ENCODE assay signal across 8 cellular contexts in the genomic region with DNA sequence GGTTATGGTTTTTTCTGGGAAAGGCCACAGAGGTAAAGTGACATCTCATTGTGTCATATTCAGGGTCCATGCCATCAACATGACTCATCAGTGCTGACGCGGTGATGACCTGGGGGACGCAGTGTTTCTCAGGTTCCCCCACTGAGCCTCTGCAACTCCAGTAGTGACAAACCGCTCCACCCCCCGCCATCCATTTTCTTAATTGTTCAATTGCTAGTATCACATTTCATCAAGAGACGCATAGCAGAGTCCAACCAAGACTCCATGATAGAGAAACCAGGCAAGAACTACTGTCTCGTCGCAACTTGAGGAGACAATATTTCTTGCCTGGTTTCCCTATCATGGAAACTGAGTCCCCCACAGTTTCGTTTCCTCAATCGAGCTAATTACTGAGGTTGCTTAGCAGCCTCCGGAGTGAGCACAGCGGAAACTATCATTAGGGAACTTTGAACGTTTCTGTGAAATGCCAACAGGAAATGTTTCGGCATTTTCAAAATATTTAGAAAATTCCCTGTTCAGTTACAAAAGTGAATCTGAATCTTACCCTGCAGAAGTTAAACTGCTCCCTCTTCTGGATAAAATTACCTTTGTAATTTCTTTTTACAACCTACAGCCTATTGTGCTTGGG. TPM values are rescaled to one million over a fixed set of nuclear protein-coding genes. Genes with fewer than 3 reads are reported as not detected.
A peak's percentile ranks its signal among the peaks of the same experiment; 100 is the strongest.
DNase-seq lines count a peak whose midpoint lies in the region; ATAC-seq and TF ChIP-seq lines count a peak whose summit lies in the region.

No MANE protein-coding gene starts in this region.

- H3K9me3 ChIP-seq in OCI-LY1 (ENCODE audit: low read length) (peaks cover 4% of the 10 kb centered on the region; the same call in 1 of the 2 replicates), osteoblast (ENCODE audit: low read depth, low read length) (no peaks in the 10 kb centered on the region), tibial artery (no peaks in the 10 kb centered on the region)

- H3K79me2 ChIP-seq in OCI-LY1 (ENCODE audit: insufficient read depth, low read length) (no peaks in the 10 kb centered on the region), osteoblast (ENCODE audit: insufficient read depth, low read length) (no peaks in the 10 kb centered on the region)

- no peaks in the 10 kb centered on the region for H3K9me2 ChIP-seq in OCI-LY1 (ENCODE audit: low read depth, low read length)

- no peaks in the 10 kb centered on the region for H3K27me3 ChIP-seq in OCI-LY1 (ENCODE audit: insufficient read depth, low read length)
- no peaks in the 10 kb centered on the region for H3K27me3 ChIP-seq in osteoblast (ENCODE audit: insufficient read depth, low read length)
- no peaks in the 10 kb centered on the region for H3K27me3 ChIP-seq in tibial artery

- intact Hi-C loops in tibial artery (cut with DNase I; ENCODE audit: low total_unique reads): no loop called here

- no peaks in the 10 kb centered on the region for H3K36me3 ChIP-seq in OCI-LY1 (ENCODE audit: insufficient read depth, low read length)
- no peaks in the 10 kb centered on the region for H3K36me3 ChIP-seq in osteoblast (ENCODE audit: insufficient read depth, low read length)
- H3K36me3 ChIP-seq in tibial artery: no peaks in the 10 kb centered on the region

- peaks cover 46% of the 10 kb centered on the region for H3K4me1 ChIP-seq in OCI-LY1 (ENCODE audit: insufficient read depth, low read length, severe bottlenecking)
- H3K4me1 ChIP-seq in osteoblast (ENCODE audit: insufficient read depth, low read length): peaks cover 21% of the 10 kb centered on the region
- peaks cover 0 to 40% (median 8%) of the 10 kb centered on the region in 4 donors for H3K4me1 ChIP-seq in tibial artery

- no peaks in the 10 kb centered on the region for H4K20me1 ChIP-seq in OCI-LY1 (ENCODE audit: insufficient read depth, low read length)
- no peaks in the 10 kb centered on the region for H4K20me1 ChIP-seq in osteoblast (ENCODE audit: insufficient read depth, low read length)

- H3K4me2 ChIP-seq in OCI-LY1 (ENCODE audit: low read length) (peak overlapping the region; percentile 64), osteoblast (ENCODE audit: insufficient read depth, low read length) (peak overlapping the region; percentile 85)

- DNase-seq in ACHN (peak; percentile 57), activated T-cell treated with anti-CD3 and anti-CD28 coated beads for 48 hours (ENCODE audit: low read depth) (peak; percentile 77), fibroblast of mammary gland (ENCODE audit: low read depth) (peak; percentile 87), osteoblast (ENCODE audit: insufficient read length, low spot score, missing footprints) (peak; percentile 78), tibial artery (no peak)

- peak overlapping the region; percentile 91 for H3K27ac ChIP-seq in OCI-LY1 (ENCODE audit: low read depth, low read length, poor library complexity, severe bottlenecking)
- peak overlapping the region; percentile 95 for H3K27ac ChIP-seq in osteoblast (ENCODE audit: low read depth, low read length)
- H3K27ac ChIP-seq in tibial artery: peak overlapping the region; percentile 52 to 69

- H2AFZ ChIP-seq in OCI-LY1 (ENCODE audit: low read length): no peak overlapping the region
- H2AFZ ChIP-seq in osteoblast (ENCODE audit: low read length): peak overlapping the region; percentile 93

- H3K4me3 ChIP-seq in OCI-LY1 (ENCODE audit: low read depth, low read length, poor library complexity, severe bottlenecking): peak overlapping the region; percentile 25
- peak overlapping the region; percentile 48 for H3K4me3 ChIP-seq in fibroblast of mammary gland (ENCODE audit: control insufficient read depth, low read depth, low read length)
- H3K4me3 ChIP-seq in osteoblast (ENCODE audit: insufficient read depth, low read length): peak overlapping the region; percentile 70
- peak overlapping the region; percentile 46 to 47 for H3K4me3 ChIP-seq in tibial artery

- ATAC-seq in GM21515 (IDR thresholded peaks at IDR 0.05; ENCODE audit: unreplicated experiment): peak; percentile 30
- ATAC-seq in HG03457 (IDR thresholded peaks at IDR 0.05; ENCODE audit: unreplicated experiment): no peak

- TF ChIP-seq CTCF in OCI-LY1 (IDR thresholded peaks at IDR 0.05; ENCODE audit: low read length) (peak; percentile 30; the same call in 1 of the 2 replicates), fibroblast of mammary gland (conservative IDR thresholded peaks at IDR 0.05; ENCODE audit: control insufficient read depth, insufficient read depth, low read depth, low read length) (peak; percentile 50), osteoblast (IDR thresholded peaks at IDR 0.05; ENCODE audit: extremely low read depth, low read depth, low read length) (peak; percentile 49), tibial artery (IDR thresholded peaks at IDR 0.05) (peak; percentile 40 to 51)

- H3K9ac ChIP-seq in OCI-LY1 (ENCODE audit: low read length): peak overlapping the region; percentile 49

- in situ Hi-C loops in ACHN (cut with HindIII; ENCODE audit: low pct_ligation_motif_present, low pct_unique_long_range_greater_than_20kb, low sequenced_read_pairs): no loop called here

- no peaks in the 10 kb centered on the region for H3F3A ChIP-seq in OCI-LY1 (ENCODE audit: insufficient read depth, low read length)

RNA-seq across cellular contexts. Expression of gene SERPINB1, which starts 12.2 kb away (rescaled TPM):
- 32.6 and 53.0 TPM in 2 replicates for total RNA-seq in osteoblast

RNA-seq across cellular contexts. Expression of gene SERPINB9, which starts 49.2 kb away (rescaled TPM):
- total RNA-seq in osteoblast: 4.4 and 6.2 TPM in 2 replicates

Comparison
In these comparisons a context has a peak if more than half of its experiments do, and no peak if none do; other contexts are left out.
1. DNase-seq: peak in ACHN (single experiment), activated T-cell treated with anti-CD3 and anti-CD28 coated beads for 48 hours (single experiment), fibroblast of mammary gland (single experiment) and osteoblast (single experiment); none in tibial artery (0 of 2).
2. Peak in every context shown above with its lines, with median percentiles within 50 percentile points of each other: H3K27ac ChIP-seq, H3K4me3 ChIP-seq and CTCF ChIP-seq.